ENCODE assay signal across 23 cellular contexts in genomic region chr22:49010086-49010863, GRCh38.
A peak's percentile ranks its signal among the peaks of the same experiment; 100 is the strongest.
DNase-seq lines count a peak whose midpoint lies in the region; ATAC-seq, FAIRE-seq and TF ChIP-seq lines count a peak whose summit lies in the region.
"Had no signal": no experiment of that assay in that cellular context is flagged by ENCODE, and none has a peak within 500 bp of the region (broad histone marks: within the 10 kb centered on the region; RNA-seq: fewer than 3 reads in every experiment).

No MANE protein-coding gene starts in this region.

- no peaks in the 10 kb centered on the region for H3K4me1 ChIP-seq in kidney (ENCODE audit: control insufficient read depth in 1 of 2, insufficient read depth in 1 of 2, low read depth in 1 of 2, low read length in 2 of 2)
- H3K4me1 ChIP-seq: foreskin keratinocyte had no signal

- intact Hi-C loops in activated CD4-positive, alpha-beta T cell treated with anti-CD3 and anti-CD28 coated beads, Interleukin-2, amount 10 ng/mL, durations not matched to agents 24 days and 14 days (cut with micrococcal nuclease) = no loop called here
- intact Hi-C loops in kidney (cut with DNase I) (no loop called here), sciatic nerve (cut with DNase I) (no loop called here)

- no peaks in the 10 kb centered on the region for H3K36me3 Mint-ChIP-seq in activated CD4-positive, alpha-beta T cell treated with anti-CD3 and anti-CD28 coated beads, Interleukin-2, amount 10 ng/mL, durations not matched to agents 24 days and 14 days (ENCODE audit: low read depth)
- H3K36me3 Mint-ChIP-seq: CD8-positive, alpha-beta T cell; natural killer cell treated with Interleukin-12 subunit alpha and Interleukin-12 subunit beta and Interleukin-15 and Interleukin-18, amount 100 ng/mL, for 72 hours had no signal

- H3K4me3 Mint-ChIP-seq in activated CD4-positive, alpha-beta T cell treated with anti-CD3 and anti-CD28 coated beads, Interleukin-2, amount 10 ng/mL, durations not matched to agents 24 days and 14 days = no peak overlapping the region
- H3K4me3 Mint-ChIP-seq: CD8-positive, alpha-beta T cell; natural killer cell treated with Interleukin-12 subunit alpha and Interleukin-12 subunit beta and Interleukin-15 and Interleukin-18, amount 100 ng/mL, for 72 hours; T-helper 1 cell treated with Interleukin-12 subunit alpha and Interleukin-12 subunit beta and Interleukin-4 antibody, amounts not matched to agents 30 μg/mL and 1 μg/mL, for 36 hours had no signal

- no peaks in the 10 kb centered on the region for H3K9me3 ChIP-seq in kidney (ENCODE audit: control insufficient read depth in 1 of 2, low read length in 2 of 2)
- H3K9me3 ChIP-seq: MG63, upper lobe of left lung had no signal

- peak; percentile 37 for DNase-seq in activated CD4-positive, alpha-beta T cell treated with anti-CD3 and anti-CD28 coated beads, Interleukin-2, amount 10 ng/mL, durations not matched to agents 24 days and 14 days
- no peak for DNase-seq in activated CD4-positive, alpha-beta T cell treated with anti-CD3 and anti-CD28 coated beads, Interleukin-2, amount 50 U/mL, for 1 hour
- peak; percentile 47 for DNase-seq in H7
- peak; percentile 39 for DNase-seq in kidney
- peak; percentile 26 for DNase-seq in sciatic nerve (ENCODE audit: low spot score)
- no peak for DNase-seq in NCI-H187 treated with DMSO at 0.1 percent for 48 hours (lab: John Stamatoyannopoulos, UW)
- DNase-seq in T-helper 1 cell = no peak
- no peak for DNase-seq in NCI-H2171 treated with DMSO at 0.1 percent for 48 hours (lab: John Stamatoyannopoulos, UW)
- DNase-seq: AML-193; brain microvascular endothelial cell; DMS153; effector memory CD4-positive, alpha-beta T cell; foreskin keratinocyte; left colon; MG63; NCI-H1436; NCI-H510A treated with DMSO at 0.1 percent for 48 hours; NK-92 treated with Interleukin-12 subunit alpha and Interleukin-12 subunit beta, amount 100 ng/mL, for 24 hours had no signal

- no peak overlapping the region for H3K27ac Mint-ChIP-seq in activated CD4-positive, alpha-beta T cell treated with anti-CD3 and anti-CD28 coated beads, Interleukin-2, amount 10 ng/mL, durations not matched to agents 24 days and 14 days
- H3K27ac Mint-ChIP-seq: CD8-positive, alpha-beta T cell; natural killer cell treated with Interleukin-12 subunit alpha and Interleukin-12 subunit beta and Interleukin-15 and Interleukin-18, amount 100 ng/mL, for 72 hours; T-helper 1 cell treated with Interleukin-12 subunit alpha and Interleukin-12 subunit beta and Interleukin-4 antibody, amounts not matched to agents 30 μg/mL and 1 μg/mL, for 36 hours had no signal

- no peaks in the 10 kb centered on the region for H3K4me1 Mint-ChIP-seq in activated CD4-positive, alpha-beta T cell treated with anti-CD3 and anti-CD28 coated beads, Interleukin-2, amount 10 ng/mL, durations not matched to agents 24 days and 14 days

- H3K4me3 ChIP-seq in H7 (ENCODE audit: insufficient read depth, low read depth, low read length) = no peak overlapping the region
- H3K4me3 ChIP-seq in kidney (ENCODE audit: low read length in 2 of 2) = no peak overlapping the region
- H3K4me3 ChIP-seq: MG63, upper lobe of left lung had no signal

- no peak overlapping the region for H3K27ac ChIP-seq in kidney (ENCODE audit: low read depth in 2 of 2, low read length in 2 of 2)
- H3K27ac ChIP-seq: brain microvascular endothelial cell, foreskin keratinocyte, upper lobe of left lung had no signal

- no peaks in the 10 kb centered on the region for H3K27me3 ChIP-seq in H7 (ENCODE audit: control insufficient read depth, insufficient read depth, low read length)
- H3K27me3 ChIP-seq: brain microvascular endothelial cell, foreskin keratinocyte, MG63, upper lobe of left lung had no signal

- ATAC-seq in sciatic nerve = no peak
- ATAC-seq: CD8-positive, alpha-beta T cell; foreskin keratinocyte; left colon; Panc1 had no signal

- H3K9ac ChIP-seq in kidney (ENCODE audit: low read length in 2 of 2) = no peak overlapping the region

- H3K36me3 ChIP-seq in H7 (replicated peaks; ENCODE audit: control insufficient read depth, insufficient read depth, low read length) (no peaks in the 10 kb centered on the region), kidney (ENCODE audit: control insufficient read depth in 1 of 2, insufficient read depth in 2 of 2, low read length in 2 of 2) (no peaks in the 10 kb centered on the region)
- H3K36me3 ChIP-seq: brain microvascular endothelial cell, MG63, upper lobe of left lung had no signal

- no peaks in the 10 kb centered on the region for H3K9me3 Mint-ChIP-seq in activated CD4-positive, alpha-beta T cell treated with anti-CD3 and anti-CD28 coated beads, Interleukin-2, amount 10 ng/mL, durations not matched to agents 24 days and 14 days
- H3K9me3 Mint-ChIP-seq: CD8-positive, alpha-beta T cell; natural killer cell treated with Interleukin-12 subunit alpha and Interleukin-12 subunit beta and Interleukin-15 and Interleukin-18, amount 100 ng/mL, for 72 hours; T-helper 1 cell treated with Interleukin-12 subunit alpha and Interleukin-12 subunit beta and Interleukin-4 antibody, amounts not matched to agents 30 μg/mL and 1 μg/mL, for 36 hours had no signal

- H3K27me3 Mint-ChIP-seq in activated CD4-positive, alpha-beta T cell treated with anti-CD3 and anti-CD28 coated beads, Interleukin-2, amount 10 ng/mL, durations not matched to agents 24 days and 14 days = no peaks in the 10 kb centered on the region

- no peak for FAIRE-seq in kidney (lab: Jason Lieb, UNC)

- no peak for TF ChIP-seq CTCF in kidney (IDR thresholded peaks at IDR 0.05; ENCODE audit: borderline replicate concordance, extremely low read depth, insufficient read depth)

Comparison
In these comparisons a context has a peak if more than half of its experiments do, and no peak if none do; other contexts are left out.
1. DNase-seq: peak in activated CD4-positive, alpha-beta T cell treated with anti-CD3 and anti-CD28 coated beads, Interleukin-2, amount 10 ng/mL, durations not matched to agents 24 days and 14 days (single experiment), H7 (single experiment), kidney (single experiment) and sciatic nerve (single experiment); none in activated CD4-positive, alpha-beta T cell treated with anti-CD3 and anti-CD28 coated beads, Interleukin-2, amount 50 U/mL, for 1 hour (single experiment), NCI-H187 treated with DMSO at 0.1 percent for 48 hours (single experiment), T-helper 1 cell (0 of 5) and NCI-H2171 treated with DMSO at 0.1 percent for 48 hours (single experiment).